In the genomic region with DNA sequence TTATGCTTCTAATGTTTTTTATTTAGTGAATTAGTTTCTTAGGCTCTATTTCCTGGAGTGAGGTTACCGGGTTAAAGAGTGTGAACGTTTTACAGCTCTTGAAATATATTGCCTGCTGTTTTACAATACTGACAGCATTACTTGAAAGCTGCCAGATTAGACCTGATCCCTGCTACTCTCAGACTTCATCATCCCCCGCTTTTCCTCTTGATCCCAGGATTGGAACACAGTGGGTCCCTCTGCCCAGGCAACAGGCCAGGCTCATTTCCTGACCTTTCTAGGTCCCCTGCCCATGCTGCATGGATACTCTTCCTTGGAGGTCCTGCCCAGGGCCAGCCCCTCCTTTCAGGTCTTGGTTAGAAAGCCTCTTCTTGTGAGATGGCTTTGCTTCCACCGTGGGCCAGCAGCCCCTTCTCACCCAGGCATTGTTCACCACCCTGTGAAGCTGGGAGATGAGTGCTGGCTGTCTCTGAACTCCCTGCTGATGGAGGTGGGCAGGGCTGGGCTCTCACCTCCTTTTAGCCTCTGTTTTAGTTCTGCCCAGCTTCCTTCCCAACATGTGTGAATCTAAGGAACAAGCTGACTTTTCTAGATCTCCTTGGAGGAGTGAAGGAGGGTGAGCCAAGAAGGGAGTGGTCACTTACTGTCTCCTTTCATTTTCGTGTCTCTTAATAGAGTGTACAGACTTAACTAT, we compare ENCODE assay signal across 10 cellular contexts. TPM values are rescaled to one million over a fixed set of nuclear protein-coding genes. Genes with fewer than 3 reads are reported as not detected.
DNase-seq lines count a peak whose midpoint lies in the region; ATAC-seq, FAIRE-seq and TF ChIP-seq lines count a peak whose summit lies in the region.
"Had no signal": no experiment of that assay in that cellular context is flagged by ENCODE, and none has a peak within 500 bp of the region (broad histone marks: within the 10 kb centered on the region; RNA-seq: fewer than 3 reads in every experiment).

No MANE protein-coding gene starts in this region.

- DNase-seq in NCI-H82 (lab: John Stamatoyannopoulos, UW) (peak; percentile 51), NCI-H82 treated with DMSO at 0.1 percent for 48 hours (lab: John Stamatoyannopoulos, UW; ENCODE audit: unreplicated experiment) (no peak), K562 (ENCODE audit: extremely low read depth in 1 of 4, low spot score in 3 of 4) (no peak), left kidney (ENCODE audit: low read depth, low spot score) (peak; percentile 85), GM10248 (ENCODE audit: extremely low spot score) (no peak)
- DNase-seq in stimulated activated CD4-positive, alpha-beta T cell treated with anti-CD3 and anti-CD28 coated beads, Interleukin-4, amount 100 ng/mL, for 24 hours = no peak

- no peaks in the 10 kb centered on the region for H3K27me3 ChIP-seq in K562 (ENCODE audit: control insufficient read depth in 2 of 2, insufficient read depth in 2 of 2, low read length in 2 of 2)
- no peaks in the 10 kb centered on the region for H3K27me3 ChIP-seq in subcutaneous abdominal adipose tissue (ENCODE audit: control insufficient read depth in 5 of 5, insufficient read depth in 4 of 5, low read length in 5 of 5)
- H3K27me3 ChIP-seq: SJSA1 had no signal

- TF ChIP-seq POLR2A in K562 (conservative IDR thresholded peaks at IDR 0.05) = no peak

- H3K9me1 ChIP-seq in K562 (ENCODE audit: control insufficient read depth, insufficient read depth, low read length) = peaks cover 3% of the 10 kb centered on the region

- TF ChIP-seq CTCF in K562 (IDR thresholded peaks at IDR 0.05 in 2 of 3, conservative IDR thresholded peaks at IDR 0.05 in 1 of 3; ENCODE audit: insufficient read depth in 2 of 3, low read depth in 1 of 3, low read length in 3 of 3) (no peak), GM10248 (IDR thresholded peaks at IDR 0.05; ENCODE audit: control extremely low read depth, extremely low read depth, low read depth, missing control alignments) (no peak)

- TF ChIP-seq EP300 in K562 (IDR thresholded peaks at IDR 0.05; ENCODE audit: low read length) = no peak

- H3K9ac ChIP-seq in K562 (ENCODE audit: insufficient read depth in 1 of 2, low read depth in 2 of 2, low read length in 2 of 2) (peak overlapping the region; percentile 13 to 76; a peak in 3 of 4 replicates), subcutaneous abdominal adipose tissue (ENCODE audit: low read length in 5 of 5) (peak overlapping the region in 4 of 5 donors; percentile 46 to 76 (median 52))

- H3K79me2 ChIP-seq in K562 (ENCODE audit: control insufficient read depth, insufficient read depth, low read length) = peaks cover 95% of the 10 kb centered on the region

- peaks cover 34% of the 10 kb centered on the region for H3K36me3 ChIP-seq in K562 (ENCODE audit: control insufficient read depth, insufficient read depth, low read length)
- H3K36me3 ChIP-seq in subcutaneous abdominal adipose tissue (ENCODE audit: control insufficient read depth in 5 of 5, insufficient read depth in 5 of 5, low read length in 5 of 5) = peaks cover 0 to 3% (median 2%) of the 10 kb centered on the region in 5 donors

- BruUV-seq in K562 (replicated peaks; lab: Mats Ljungman, UMichigan) = no TSS peak

- H4K20me1 ChIP-seq in K562 (replicated peaks; ENCODE audit: control insufficient read depth, insufficient read depth, low read length) = peaks cover 11% of the 10 kb centered on the region

- no peak overlapping the region for H2AFZ ChIP-seq in K562 (ENCODE audit: low read depth, low read length)

- intact Hi-C loops in K562 (cut with micrococcal nuclease) = no loop called here

- in situ Hi-C loops in K562 (cut with MboI) = no loop called here

- WGBS in K562 (ENCODE audit: insufficient coverage, low coverage, missing lambda C conversion rate) = 53% methylated on average over 5 of the region's 5 CpGs

- no peak for TF ChIP-seq RAD21 in K562 (CRISPR knock-in tag; conservative IDR thresholded peaks at IDR 0.05 in 1 of 2, IDR thresholded peaks at IDR 0.05 in 1 of 2)

- H3K4me2 ChIP-seq in K562 (ENCODE audit: insufficient read depth, low read length) = peak overlapping the region; percentile 42

- CTCF ChIA-PET in K562 (lab: Yijun Ruan, JAX; ENCODE audit: low intra/inter-chr PET ratio) = no interaction called here
- CTCF ChIA-PET in GM10248 (lab: Yijun Ruan, JAX) = interaction anchor here (0.6 to 2.1 kb wide), 4 partner anchors 9 to 98 kb away, joined by 3 to 7 read pairs (median 4); a partner anchor contains a TSS

- H3K9me3 ChIP-seq in K562 (replicated peaks; ENCODE audit: control insufficient read depth, insufficient read depth, low read depth, low read length) (no peaks in the 10 kb centered on the region), subcutaneous abdominal adipose tissue (ENCODE audit: control insufficient read depth in 5 of 5, low read length in 5 of 5) (no peaks in the 10 kb centered on the region)
- H3K9me3 ChIP-seq: SJSA1 had no signal

- ATAC-seq in K562 (peak; percentile 27), GM21737 (IDR thresholded peaks at IDR 0.05; ENCODE audit: unreplicated experiment) (no peak)

- H3K27ac ChIP-seq in K562 (ENCODE audit: extremely low read depth, low read depth, low read length) (peak overlapping the region; percentile 16; the same call in 1 of the 3 replicates), subcutaneous abdominal adipose tissue (ENCODE audit: low read depth, low read length) (peak overlapping the region; percentile 74)
- H3K27ac ChIP-seq: SJSA1 had no signal

- POLR2A ChIA-PET in K562 (lab: Yijun Ruan, JAX) = interaction anchor here (0.6 to 1.6 kb wide), 5 partner anchors 11 to 798 kb away, joined by 3 to 9 read pairs (median 4); a partner anchor contains a TSS
- POLR2A ChIA-PET in GM10248 (lab: Yijun Ruan, JAX) = no interaction called here

- H3K4me1 ChIP-seq in K562 (replicated peaks in 1 of 2; ENCODE audit: control insufficient read depth in 2 of 2, insufficient read depth in 2 of 2, low read length in 2 of 2) (peaks cover 8 to 20% of the 10 kb centered on the region in 2 experiments; a peak in 4 of 5 replicates), subcutaneous abdominal adipose tissue (ENCODE audit: control insufficient read depth in 5 of 5, insufficient read depth in 5 of 5, low read length in 5 of 5) (peaks cover 6 to 55% (median 42%) of the 10 kb centered on the region in 5 donors)

- H3K4me3 ChIP-seq in K562 = no peak overlapping the region
- H3K4me3 ChIP-seq in subcutaneous abdominal adipose tissue (ENCODE audit: low read depth in 1 of 5, low read length in 5 of 5) = peak overlapping the region in 3 of 5 donors; percentile 19 to 56 (median 49)
- H3K4me3 ChIP-seq: SJSA1 had no signal

- FAIRE-seq in K562 (lab: Jason Lieb, UNC) = peak; percentile 40
- FAIRE-seq: A204.1 had no signal

RNA-seq across cellular contexts. Expression of a gene that starts 15.5 kb away (rescaled TPM):
- total RNA-seq in K562 (2011; cell fraction: chromatin; rRNA removed; ENCODE audit: low replicate concordance) = 28.9 and 38.7 TPM in 2 replicates
- total RNA-seq in K562 (2011; cell fraction: nucleolus; rRNA removed) = 29.7 and 37.4 TPM in 2 replicates
- total RNA-seq in K562 (2011; cell fraction: nucleoplasm; rRNA removed) = 28.1 and 29.3 TPM in 2 replicates
- total RNA-seq in K562 (2014; rRNA removed) (41.4 and 44.4 TPM in 2 replicates), K562 (2014; rRNA removed; fragmentation: Illumina TruSeq; extraction: Trizol) (39.3 and 42.7 TPM in 2 replicates), K562 (2015; rRNA removed; fragmentation: Illumina TruSeq; extraction: Trizol) (41.7 and 44.3 TPM in 2 replicates), K562 (2021) (39.6 and 43.5 TPM in 2 replicates)
- polyA plus RNA-seq in K562 (2011; rRNA removed) (29.6 and 46.1 TPM in 2 replicates), K562 (2014; fragmentation: Illumina TruSeq; extraction: Trizol) (40.5 and 53.4 TPM in 2 replicates), K562 (2014; fragmentation: Nextera tagmentation; extraction: Ambion mirVana) (10 to 100 TPM; 18.8 to 19.4 TPM), K562 (2014; rRNA removed) (39.3 and 41.5 TPM in 2 replicates)
- 23.3 and 30.5 TPM in 2 replicates for polyA plus RNA-seq in K562 (2011; cell fraction: cytosol; rRNA removed)
- 19.8 and 21.6 TPM in 2 replicates for polyA plus RNA-seq in K562 (2011; cell fraction: nucleus; rRNA removed)
- polyA plus RNA-seq in K562 (2012) = 35.5 and 37.7 TPM in 2 replicates
- 30.7 and 32.0 TPM in 2 replicates for polyA minus RNA-seq in K562 (2011; rRNA and poly(A)+ RNA removed)
- 10.5 and 19.3 TPM in 2 replicates for polyA minus RNA-seq in K562 (2011; cell fraction: cytosol; rRNA and poly(A)+ RNA removed)
- 16.7 and 21.9 TPM in 2 replicates for polyA minus RNA-seq in K562 (2011; cell fraction: nucleus; rRNA and poly(A)+ RNA removed)

RNA-seq across cellular contexts. Expression of a gene that starts 17.4 kb away (rescaled TPM):
- total RNA-seq in K562 (2011; cell fraction: chromatin; rRNA removed; ENCODE audit: low replicate concordance) = 111 and 132 TPM in 2 replicates
- total RNA-seq in K562 (2011; cell fraction: nucleolus; rRNA removed) = 71.4 and 76.6 TPM in 2 replicates
- 75.8 and 80.5 TPM in 2 replicates for total RNA-seq in K562 (2011; cell fraction: nucleoplasm; rRNA removed)
- total RNA-seq in K562 (2014; rRNA removed) = 42.2 and 56.2 TPM in 2 replicates
- 38.9 and 41.0 TPM in 2 replicates for total RNA-seq in K562 (2014; rRNA removed; fragmentation: Illumina TruSeq; extraction: Trizol)
- total RNA-seq in K562 (2015; rRNA removed; fragmentation: Illumina TruSeq; extraction: Trizol) = 59.5 and 62.1 TPM in 2 replicates
- total RNA-seq in K562 (2021) = 71.0 and 72.6 TPM in 2 replicates
- polyA plus RNA-seq in K562 (2011; rRNA removed) = 50.4 and 52.3 TPM in 2 replicates
- polyA plus RNA-seq in K562 (2011; cell fraction: cytosol; rRNA removed) = 34.5 and 41.7 TPM in 2 replicates
- 56.2 and 77.0 TPM in 2 replicates for polyA plus RNA-seq in K562 (2011; cell fraction: nucleus; rRNA removed)
- polyA plus RNA-seq in K562 (2012) = 40.3 and 51.8 TPM in 2 replicates
- polyA plus RNA-seq in K562 (2014; fragmentation: Illumina TruSeq; extraction: Trizol) = 60.3 and 69.6 TPM in 2 replicates
- polyA plus RNA-seq in K562 (2014; fragmentation: Nextera tagmentation; extraction: Ambion mirVana) = 10 to 100 TPM in 1 of 2 experiments, 1 to 10 TPM in 1; 8.7 to 10.3 TPM
- 34.4 and 47.6 TPM in 2 replicates for polyA plus RNA-seq in K562 (2014; rRNA removed)
- polyA minus RNA-seq in K562 (2011; rRNA and poly(A)+ RNA removed) = 105 and 107 TPM in 2 replicates
- 89.4 and 94.9 TPM in 2 replicates for polyA minus RNA-seq in K562 (2011; cell fraction: cytosol; rRNA and poly(A)+ RNA removed)
- polyA minus RNA-seq in K562 (2011; cell fraction: nucleus; rRNA and poly(A)+ RNA removed) = 102 and 127 TPM in 2 replicates

Comparison
In these comparisons a context has a peak if more than half of its experiments do, and no peak if none do; other contexts are left out.
1. DNase-seq: peak in NCI-H82 (single experiment) and left kidney (single experiment); none in NCI-H82 treated with DMSO at 0.1 percent for 48 hours (single experiment), K562 (0 of 4), stimulated activated CD4-positive, alpha-beta T cell treated with anti-CD3 and anti-CD28 coated beads, Interleukin-4, amount 100 ng/mL, for 24 hours (single experiment) and GM10248 (single experiment).